Comparison of ENCODE assay signal across 15 cellular contexts in genomic region chr14:70563869-70564268, GRCh38.
"Had no signal": no experiment of that assay in that cellular context is flagged by ENCODE, and none has a peak within 500 bp of the region (broad histone marks: within the 10 kb centered on the region; RNA-seq: fewer than 3 reads in every experiment).

No MANE protein-coding gene starts in this region.

- H3K27me3 ChIP-seq: breast epithelium, neural progenitor cell, sigmoid colon, spleen had no signal

- ATAC-seq: activated CD8-positive, alpha-beta T cell treated with anti-CD3 and anti-CD28 coated beads for 36 hours had no signal

- H3K4me3 ChIP-seq: breast epithelium, neural progenitor cell, sigmoid colon, spleen had no signal

- H3K9me3 ChIP-seq: sigmoid colon had no signal

- DNase-seq: activated CD4-positive, alpha-beta T cell treated with anti-CD3 and anti-CD28 coated beads, Interleukin-2, amount 10 ng/mL, durations not matched to agents 24 days and 14 days; activated CD8-positive, alpha-beta T cell treated with anti-CD3 and anti-CD28 coated beads for 36 hours; activated naive CD4-positive, alpha-beta T cell treated with anti-CD3 and anti-CD28 coated beads for 36 hours; activated T-cell treated with anti-CD3 and anti-CD28 coated beads, Interleukin-2, amount 50 U/mL, for 1 hour; cerebellar nuclear complex; cortex of kidney; foreskin melanocyte; naive B cell; sigmoid colon; spleen; stimulated activated CD8-positive, alpha-beta memory T cell treated with anti-CD3 and anti-CD28 coated beads, Interleukin-4, amount 100 ng/mL, for 48 hours; stimulated activated naive CD4-positive, alpha-beta T cell; T1000 had no signal

- H3K4me1 ChIP-seq: breast epithelium, neural progenitor cell, sigmoid colon, spleen had no signal

- H3K27ac ChIP-seq: breast epithelium, neural progenitor cell, sigmoid colon, spleen had no signal
